In genomic region chr2:86622409-86622877, GRCh38 we compare ENCODE assay signal across 8 cellular contexts. TPM values are rescaled to one million over a fixed set of nuclear protein-coding genes. Genes with fewer than 3 reads are reported as not detected.
DNase-seq lines count a peak whose midpoint lies in the region; ATAC-seq, FAIRE-seq and TF ChIP-seq lines count a peak whose summit lies in the region.

No MANE protein-coding gene starts in this region.

- H3K27me3 ChIP-seq in ACC112 (ENCODE audit: insufficient read depth, low read length), result no peaks in the 10 kb centered on the region
- H3K27me3 ChIP-seq in bronchial epithelial cell (ENCODE audit: control insufficient read depth, insufficient read depth, low read length), result no peaks in the 10 kb centered on the region

- in situ Hi-C loops in SK-MEL-5 (cut with HindIII; ENCODE audit: low pct_unique_long_range_greater_than_20kb, low sequenced_read_pairs), result no loop called here

- peak overlapping the region; percentile 93 for H2AFZ ChIP-seq in ACC112 (ENCODE audit: low read length, unreplicated experiment)

- DNase-seq in GM12865 (ENCODE audit: low read depth) (peak; percentile 52), SK-MEL-5 (ENCODE audit: low read depth, low spot score) (peak; percentile 36), bronchial epithelial cell (ENCODE audit: low read depth) (peak; percentile 32), kidney tubule cell (ENCODE audit: low spot score) (peak; percentile 43), NCI-H774 (lab: John Stamatoyannopoulos, UW) (no peak)
- peak; percentile 3 to 9 for DNase-seq in stimulated activated CD4-positive, alpha-beta T cell treated with anti-CD3 and anti-CD28 coated beads, Interleukin-2, amount 100 ng/mL, for 48 hours

- peak overlapping the region; percentile 96 for H3K4me3 ChIP-seq in ACC112 (ENCODE audit: low read depth, low read length)
- H3K4me3 ChIP-seq in GM12865 (ENCODE audit: low read depth, low read length), result peak overlapping the region; percentile 99
- H3K4me3 ChIP-seq in bronchial epithelial cell (ENCODE audit: low read depth, low read length), result peak overlapping the region; percentile 62

- no peak for TF ChIP-seq CTCF in GM12865 (IDR thresholded peaks at IDR 0.05; ENCODE audit: insufficient read depth, low read depth, low read length, missing control alignments)
- TF ChIP-seq CTCF in bronchial epithelial cell (IDR thresholded peaks at IDR 0.05; ENCODE audit: insufficient read depth, low read length, severe bottlenecking), result no peak

- ATAC-seq in GM19324 (IDR thresholded peaks at IDR 0.05; ENCODE audit: low FRiP score, unreplicated experiment), result no peak

- peak overlapping the region; percentile 82 for H3K27ac ChIP-seq in ACC112 (ENCODE audit: low read depth, low read length)

- no peak for FAIRE-seq in bronchial epithelial cell (lab: Jason Lieb, UNC)

- no peaks in the 10 kb centered on the region for H3K36me3 ChIP-seq in ACC112 (ENCODE audit: insufficient read depth, low read length)
- H3K36me3 ChIP-seq in bronchial epithelial cell (ENCODE audit: control insufficient read depth, insufficient read depth, low read length), result peaks cover 2% of the 10 kb centered on the region

- peaks cover 28% of the 10 kb centered on the region for H3K79me2 ChIP-seq in ACC112 (ENCODE audit: control insufficient read depth, insufficient read depth, low read length, unreplicated experiment)

- H3K4me1 ChIP-seq in ACC112 (ENCODE audit: control insufficient read depth, insufficient read depth, low read length, unreplicated experiment), result peaks cover 8% of the 10 kb centered on the region

RNA-seq across cellular contexts. Expression of gene RNF103, which starts 1.2 kb away (rescaled TPM):
- total RNA-seq in SK-MEL-5 (2014; rRNA removed; shearing (Covaris generic)), result 11.2 and 13.4 TPM in 2 replicates
- 17.2 and 19.7 TPM in 2 replicates for polyA plus RNA-seq in SK-MEL-5 (2015; cell fraction: cytosol; rRNA removed)
- 26.0 and 40.8 TPM in 2 replicates for polyA plus RNA-seq in SK-MEL-5 (2015; cell fraction: nucleus; rRNA removed)
- total RNA-seq in bronchial epithelial cell, result 17.7 and 18.2 TPM in 2 replicates

RNA-seq across cellular contexts. Expression of gene CHMP3, which starts 59.2 kb away (rescaled TPM):
- 94.2 and 116 TPM in 2 replicates for total RNA-seq in SK-MEL-5 (2014; rRNA removed; shearing (Covaris generic))
- 74.7 and 99.3 TPM in 2 replicates for polyA plus RNA-seq in SK-MEL-5 (2015; cell fraction: cytosol; rRNA removed)
- polyA plus RNA-seq in SK-MEL-5 (2015; cell fraction: nucleus; rRNA removed), result 19.0 and 34.7 TPM in 2 replicates
- total RNA-seq in bronchial epithelial cell, result 60.6 and 87.6 TPM in 2 replicates
